ENCODE assay signal across 11 cellular contexts in genomic region chr1:63935553-63935952, GRCh38.
DNase-seq lines count a peak whose midpoint lies in the region; ATAC-seq lines count a peak whose summit lies in the region.
"Had no signal": no experiment of that assay in that cellular context is flagged by ENCODE, and none has a peak within 500 bp of the region (broad histone marks: within the 10 kb centered on the region; RNA-seq: fewer than 3 reads in every experiment).

No MANE protein-coding gene starts in this region.

- ATAC-seq in GM18498 (IDR thresholded peaks at IDR 0.05; ENCODE audit: unreplicated experiment) = peak; percentile 76
- peak; percentile 47 for ATAC-seq in GM21367 (IDR thresholded peaks at IDR 0.05; ENCODE audit: unreplicated experiment)
- ATAC-seq in HG03108 (IDR thresholded peaks at IDR 0.05; ENCODE audit: unreplicated experiment) = peak; percentile 84

- peak; percentile 56 for DNase-seq in amniotic epithelial cell (ENCODE audit: low read depth)
- DNase-seq in activated CD4-positive, alpha-beta T cell treated with anti-CD3 and anti-CD28 coated beads, Interleukin-2, amount 50 U/mL, for 4 hours = no peak
- DNase-seq in NCI-H2029 (lab: John Stamatoyannopoulos, UW) = no peak
- DNase-seq in SKM-1 treated with dmso at 0.1 percent for 144 hours (lab: John Stamatoyannopoulos, UW; ENCODE audit: unreplicated experiment) = no peak
- DNase-seq in NCI-H748 (lab: John Stamatoyannopoulos, UW; ENCODE audit: unreplicated experiment) = no peak
- DNase-seq: DMS79 treated with DMSO at 0.1 percent for 48 hours, Karpas-422, NCI-H2029 treated with DMSO at 0.1 percent for 48 hours had no signal
